Comparison of ENCODE assay signal across 18 cellular contexts in the genomic region with DNA sequence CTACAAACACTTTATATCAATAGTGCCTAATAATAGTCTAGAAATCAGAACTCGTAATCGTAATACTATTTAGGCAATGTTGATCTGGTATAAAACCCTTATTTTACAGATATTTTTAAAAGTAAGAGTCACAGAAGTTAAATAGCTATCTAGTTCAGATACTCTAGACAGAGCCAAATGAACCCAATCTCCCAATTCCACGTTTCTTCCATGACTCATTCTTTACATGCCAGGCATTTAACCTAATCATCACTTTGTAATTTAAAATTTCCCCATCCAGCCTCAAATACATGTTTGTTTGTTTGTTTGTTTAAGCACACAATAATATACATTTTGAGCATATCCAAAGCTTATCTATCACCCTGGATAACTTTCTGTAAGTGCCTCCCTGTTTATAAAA. TPM values are rescaled to one million over a fixed set of nuclear protein-coding genes. Genes with fewer than 3 reads are reported as not detected.
A peak's percentile ranks its signal among the peaks of the same experiment; 100 is the strongest.
DNase-seq lines count a peak whose midpoint lies in the region; ATAC-seq lines count a peak whose summit lies in the region.
"Had no signal": no experiment of that assay in that cellular context is flagged by ENCODE, and none has a peak within 500 bp of the region (broad histone marks: within the 10 kb centered on the region; RNA-seq: fewer than 3 reads in every experiment).

No MANE protein-coding gene starts in this region.

- no peaks in the 10 kb centered on the region for H3K9me3 ChIP-seq in aorta (ENCODE audit: control insufficient read depth, low read length)

- no peak overlapping the region for H3K9ac ChIP-seq in mesendoderm (ENCODE audit: low read length)

- no peaks in the 10 kb centered on the region for H3K79me2 ChIP-seq in mesendoderm (ENCODE audit: control insufficient read depth, insufficient read depth, low read length)

- no peak overlapping the region for H3K23ac ChIP-seq in mesendoderm (ENCODE audit: low read length)

- H4K5ac ChIP-seq in mesendoderm (ENCODE audit: low read length), result no peak overlapping the region

- DNase-seq in EL (peak; percentile 70), NCI-H226 (peak; percentile 58), astrocyte of the hippocampus (ENCODE audit: low read depth, low spot score) (peak; percentile 39), mesendoderm (peak; percentile 47), NK-92 (lab: John Stamatoyannopoulos, UW; ENCODE audit: unreplicated experiment) (no peak), NCI-H187 treated with DMSO at 0.1 percent for 48 hours (lab: John Stamatoyannopoulos, UW) (no peak), aorta (no peak), cardiac septum (ENCODE audit: low spot score) (no peak)
- DNase-seq: CD4-positive, CD25-positive, alpha-beta regulatory T cell; DND-41; HFFc6; Kasumi-1; NCI-H146; NCI-H2227 treated with DMSO at 0.1 percent for 48 hours; NCI-H526 treated with DMSO at 0.1 percent for 48 hours; PC-9; Right ventricle myocardium superior had no signal

- intact Hi-C loops in aorta (cut with DNase I) (no loop called here), cardiac septum (cut with DNase I) (no loop called here)

- no peak overlapping the region for H2AK5ac ChIP-seq in mesendoderm (ENCODE audit: low read length)

- H3K79me1 ChIP-seq in mesendoderm (ENCODE audit: low read length), result no peaks in the 10 kb centered on the region

- H3K56ac ChIP-seq in mesendoderm (ENCODE audit: low read length), result no peak overlapping the region

- H2BK5ac ChIP-seq in mesendoderm (ENCODE audit: low read length), result no peak overlapping the region

- no peak overlapping the region for H2BK120ac ChIP-seq in mesendoderm (ENCODE audit: low read depth, low read length)

- H3K18ac ChIP-seq in mesendoderm (ENCODE audit: low read length), result no peak overlapping the region

- H3K27me3 ChIP-seq in mesendoderm (ENCODE audit: insufficient read depth, low read length, poor library complexity), result no peaks in the 10 kb centered on the region
- H3K27me3 ChIP-seq in aorta (ENCODE audit: control insufficient read depth in 1 of 2, insufficient read depth in 2 of 2, low read length in 1 of 2), result no peaks in the 10 kb centered on the region

- H3K36me3 ChIP-seq in mesendoderm (ENCODE audit: control insufficient read depth, insufficient read depth, low read length), result no peaks in the 10 kb centered on the region
- no peaks in the 10 kb centered on the region for H3K36me3 ChIP-seq in aorta (ENCODE audit: control insufficient read depth in 1 of 2, insufficient read depth in 2 of 2, low read length in 1 of 2)

- ATAC-seq in aorta (ENCODE audit: low FRiP score), result no peak

- H3K27ac ChIP-seq in mesendoderm (ENCODE audit: low read depth, low read length) (no peak overlapping the region), aorta (ENCODE audit: low read depth in 1 of 2, low read length in 2 of 2) (no peak overlapping the region)
- H3K27ac ChIP-seq: PC-9 had no signal

- H3K4me1 ChIP-seq in mesendoderm (ENCODE audit: control insufficient read depth, low read depth, low read length) (no peaks in the 10 kb centered on the region), aorta (ENCODE audit: control insufficient read depth in 1 of 2, insufficient read depth in 2 of 2, low read length in 2 of 2) (no peaks in the 10 kb centered on the region)

- H3K4ac ChIP-seq in mesendoderm (ENCODE audit: low read depth, low read length), result no peak overlapping the region

- H3K4me3 ChIP-seq in mesendoderm (ENCODE audit: low read length) (no peak overlapping the region), aorta (ENCODE audit: low read length in 2 of 2) (no peak overlapping the region)
- H3K4me3 ChIP-seq: PC-9 had no signal

- 100% methylated on average over 2 of the region's 3 CpGs for WGBS in mesendoderm (ENCODE audit: extremely low coverage, insufficient coverage, low lambda C conversion rate)
- 21 to 31% methylated on average over 3 of the region's 3 CpGs for whole genome bisulfite sequencing in aorta, 2 donors

- no peak overlapping the region for H4K8ac ChIP-seq in mesendoderm (ENCODE audit: low read depth, low read length)

- no peak overlapping the region for H3K4me2 ChIP-seq in mesendoderm (ENCODE audit: low read length)
- H3K4me2 ChIP-seq: PC-9 had no signal

- no peak overlapping the region for H2BK15ac ChIP-seq in mesendoderm (replicated peaks; ENCODE audit: low read depth)

RNA-seq across cellular contexts. Expression of gene GARIN6, which starts 36.4 kb away (rescaled TPM):
- not detected for polyA plus RNA-seq in mesendoderm (2013, experiment 1 of 2)
- not detected for polyA plus RNA-seq in mesendoderm (2013, experiment 2 of 2)
- not detected for total RNA-seq in aorta
- not detected for polyA plus RNA-seq in aorta
- not detected for total RNA-seq in cardiac septum
- total RNA-seq: CD4-positive, CD25-positive, alpha-beta regulatory T cell; H1; HFFc6; PC-9; Right ventricle myocardium superior had no signal
- polyA plus RNA-seq: CD4-positive, CD25-positive, alpha-beta regulatory T cell; H1 had no signal

Comparison
In these comparisons a context has a peak if more than half of its experiments do, and no peak if none do; other contexts are left out.
1. DNase-seq: peak in EL (single experiment), NCI-H226 (single experiment), astrocyte of the hippocampus (single experiment) and mesendoderm (single experiment); none in NK-92 (single experiment), NCI-H187 treated with DMSO at 0.1 percent for 48 hours (single experiment), aorta (0 of 2) and cardiac septum (single experiment).